ENCODE assay signal across 1 cellular context in the genomic region with DNA sequence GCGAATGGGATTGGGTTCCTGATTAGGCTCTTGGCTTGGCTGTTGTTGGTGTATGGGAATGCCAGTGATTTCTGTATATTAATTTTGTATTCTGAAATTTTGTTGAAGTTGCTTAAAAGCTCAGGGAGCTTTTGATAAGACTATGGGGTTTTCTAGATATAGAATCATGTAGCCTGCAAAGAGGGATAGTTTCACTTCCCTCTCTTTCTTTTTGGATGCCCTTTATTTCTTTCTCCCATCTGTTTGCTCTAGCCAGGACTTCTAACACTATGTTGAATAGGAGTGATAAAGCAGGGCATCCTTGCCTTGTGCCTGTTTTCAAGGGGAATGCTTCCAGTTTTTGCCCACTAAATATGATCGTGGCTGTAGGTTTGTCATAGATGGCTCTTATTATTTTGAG.
A peak's percentile ranks its signal among the peaks of the same experiment; 100 is the strongest.
TF ChIP-seq lines count a peak whose summit lies in the region.

No MANE protein-coding gene starts in this region.

TF ChIP-seq in GM12878, 131 proteins besides CTCF, POLR2A, EP300 and RAD21:
- TF ChIP-seq ZNF384 (IDR thresholded peaks at IDR 0.05; ENCODE audit: borderline replicate concordance, low read depth, low read length) (no peak), SPI1 (IDR thresholded peaks at IDR 0.05; ENCODE audit: borderline replicate concordance, insufficient read depth, low read depth, low read length) (peak; percentile 10; the same call in 1 of the 2 replicates)
TF ChIP-seq in GM12878: peak in this region for 1.
